In the genomic region with DNA sequence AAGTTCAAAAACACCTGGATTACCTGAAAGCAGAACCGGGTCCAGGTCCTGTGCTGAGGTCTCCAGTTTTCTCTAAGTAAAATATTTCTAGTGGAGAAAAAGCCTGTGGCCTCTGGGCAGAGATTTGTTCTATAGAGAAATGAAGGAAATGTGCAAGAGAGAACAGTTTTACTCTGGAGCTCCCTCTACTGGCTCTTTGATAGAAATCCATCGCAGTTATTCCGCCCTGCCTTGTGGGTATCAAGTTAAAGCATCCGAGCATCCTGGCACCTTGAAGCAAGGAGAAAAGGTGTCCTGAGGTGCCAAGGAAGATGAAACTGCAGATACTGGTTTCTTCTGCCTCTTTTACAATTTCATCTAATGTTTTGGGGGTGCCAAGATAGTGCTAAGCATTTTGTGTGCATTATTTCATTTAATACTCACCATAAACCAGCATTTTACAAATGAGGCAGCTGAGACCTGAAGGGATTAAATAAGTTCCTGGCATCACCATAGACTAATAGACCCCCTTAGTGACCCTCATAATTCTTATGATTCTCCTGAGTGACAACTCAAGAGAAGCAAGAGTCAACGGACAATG, we compare ENCODE assay signal across 9 cellular contexts.
DNase-seq lines count a peak whose midpoint lies in the region; ATAC-seq, FAIRE-seq and TF ChIP-seq lines count a peak whose summit lies in the region.
"Had no signal": no experiment of that assay in that cellular context is flagged by ENCODE, and none has a peak within 500 bp of the region (broad histone marks: within the 10 kb centered on the region; RNA-seq: fewer than 3 reads in every experiment).

No MANE protein-coding gene starts in this region.

- H3K4me3 ChIP-seq in BE2C (ENCODE audit: low read depth, low read length): no peak overlapping the region
- H3K4me3 ChIP-seq in LNCaP clone FGC (ENCODE audit: low read depth, low read length): no peak overlapping the region
- no peak overlapping the region for H3K4me3 ChIP-seq in fibroblast of mammary gland (ENCODE audit: control insufficient read depth, low read depth, low read length)
- H3K4me3 ChIP-seq in lower leg skin (ENCODE audit: low read depth, poor library complexity, severe bottlenecking): no peak overlapping the region

- intact Hi-C loops in lower leg skin (cut with DNase I; ENCODE audit: low total_unique reads): no loop called here

- no peaks in the 10 kb centered on the region for H3K4me1 ChIP-seq in BE2C

- DNase-seq in BE2C (no peak), GM19239 (ENCODE audit: insufficient read length, low spot score) (no peak), LNCaP clone FGC (ENCODE audit: low read depth) (no peak), RWPE1 (ENCODE audit: low spot score) (peak; percentile 62), fibroblast of mammary gland (ENCODE audit: low read depth) (peak; percentile 66), pulmonary artery endothelial cell (ENCODE audit: low read depth, low spot score) (peak; percentile 11), lower leg skin (ENCODE audit: low spot score in 2 of 2) (no peak)

- no peaks in the 10 kb centered on the region for H3K36me3 ChIP-seq in BE2C

- no peaks in the 10 kb centered on the region for H3K9me3 ChIP-seq in BE2C

- POLR2A ChIA-PET in RWPE1 (lab: Yijun Ruan, JAX; ENCODE audit: low non-redundant PET): no interaction called here

- H3K27me3 ChIP-seq in BE2C: no peaks in the 10 kb centered on the region

- no peak for ATAC-seq in GM19035 (IDR thresholded peaks at IDR 0.05; ENCODE audit: unreplicated experiment)

- WGBS in lower leg skin, 2 donors: 19 to 20% methylated on average over 5 of the region's 5 CpGs

- H3K27ac ChIP-seq in RWPE1: no peak overlapping the region

- TF ChIP-seq CTCF in BE2C (IDR thresholded peaks at IDR 0.05; ENCODE audit: low read depth, low read length) (peak; percentile 61), LNCaP clone FGC (IDR thresholded peaks at IDR 0.05; ENCODE audit: control insufficient read depth, extremely low read depth, insufficient read depth) (peak; percentile 62), RWPE1 (conservative IDR thresholded peaks at IDR 0.05; ENCODE audit: low read depth) (peak; percentile 74), fibroblast of mammary gland (conservative IDR thresholded peaks at IDR 0.05; ENCODE audit: control insufficient read depth, insufficient read depth, low read depth, low read length) (peak; percentile 76), lower leg skin (IDR thresholded peaks at IDR 0.05) (no peak)

- peak; percentile 76 for FAIRE-seq in GM19239 (lab: Jason Lieb, UNC)
- FAIRE-seq: frontal cortex had no signal

- TF ChIP-seq POLR2A in lower leg skin (IDR thresholded peaks at IDR 0.05): no peak

- CTCF ChIA-PET in RWPE1 (lab: Yijun Ruan, JAX): interaction anchor here (0.6 to 3.1 kb wide), 10 partner anchors 8 to 356 kb away, joined by 3 to 19 read pairs (median 4); no protein-coding TSS in a partner anchor

Comparison
In these comparisons a context has a peak if more than half of its experiments do, and no peak if none do; other contexts are left out.
1. DNase-seq: peak in RWPE1 (single experiment), fibroblast of mammary gland (single experiment) and pulmonary artery endothelial cell (single experiment); none in BE2C (single experiment), GM19239 (single experiment), LNCaP clone FGC (single experiment) and lower leg skin (0 of 2).
2. CTCF ChIP-seq: peak in BE2C (single experiment), LNCaP clone FGC (single experiment), RWPE1 (single experiment) and fibroblast of mammary gland (single experiment); none in lower leg skin (0 of 3).